Comparison of ENCODE assay signal across 25 cellular contexts in genomic region chr4:120568736-120569135, GRCh38.
"Had no signal": no experiment of that assay in that cellular context is flagged by ENCODE, and none has a peak within 500 bp of the region (broad histone marks: within the 10 kb centered on the region; RNA-seq: fewer than 3 reads in every experiment).

No MANE protein-coding gene starts in this region.

- H3K27ac ChIP-seq: coronary artery, esophagus muscularis mucosa, foreskin keratinocyte, gastroesophageal sphincter, heart left ventricle, hepatocyte, left lung, prostate gland, right atrium auricular region, thyroid gland had no signal

- H3K27me3 ChIP-seq: esophagus muscularis mucosa, foreskin keratinocyte, gastroesophageal sphincter, heart left ventricle, hepatocyte, left lung, right atrium auricular region, thyroid gland had no signal

- H3K36me3 ChIP-seq: esophagus muscularis mucosa, gastroesophageal sphincter, heart left ventricle, left lung, prostate gland, right atrium auricular region, thyroid gland had no signal

- H3K4me1 ChIP-seq: esophagus muscularis mucosa, foreskin keratinocyte, gastroesophageal sphincter, heart left ventricle, left lung, prostate gland, right atrium auricular region, thyroid gland had no signal

- H3K4me3 ChIP-seq: coronary artery, esophagus muscularis mucosa, gastroesophageal sphincter, heart left ventricle, hepatocyte, left lung, mucosa of descending colon, prostate gland, right atrium auricular region, smooth muscle cell, thyroid gland had no signal

- DNase-seq: dermis blood vessel endothelial cell; effector memory CD4-positive, alpha-beta T cell; foreskin keratinocyte; heart left ventricle; kidney; left lung; mesenchymal stem cell; mucosa of descending colon; naive thymus-derived CD4-positive, alpha-beta T cell; nephron progenitor cell; nucleus accumbens; stimulated activated CD4-positive, alpha-beta T cell treated with anti-CD3 and anti-CD28 coated beads, Interleukin-12 subunit alpha, Interleukin-12 subunit beta, amount 100 ng/mL, for 4 hours; stimulated activated CD4-positive, alpha-beta T cell treated with anti-CD3 and anti-CD28 coated beads, Interleukin-1b, Interleukin-23, amount 100 ng/mL, for 48 hours; stimulated activated CD4-positive, alpha-beta T cell treated with anti-CD3 and anti-CD28 coated beads, Interleukin-4, amount 100 ng/mL, for 1 hour; stimulated activated CD8-positive, alpha-beta memory T cell treated with anti-CD3 and anti-CD28 coated beads, Interleukin-4, amount 100 ng/mL, for 48 hours; stimulated activated naive CD4-positive, alpha-beta T cell; stimulated activated naive CD8-positive, alpha-beta T cell treated with anti-CD3 and anti-CD28 coated beads, Interleukin-15, amount 100 ng/mL, for 72 hours; thyroid gland had no signal

- H3K9me3 ChIP-seq: esophagus muscularis mucosa, gastroesophageal sphincter, heart left ventricle, left lung, mucosa of descending colon, prostate gland, right atrium auricular region, thyroid gland had no signal
